13 cellular contexts compared by ENCODE assay signal in genomic region chr6:138372711-138373463, GRCh38. TPM values are rescaled to one million over a fixed set of nuclear protein-coding genes. Genes with fewer than 3 reads are reported as not detected.
A peak's percentile ranks its signal among the peaks of the same experiment; 100 is the strongest.
DNase-seq lines count a peak whose midpoint lies in the region; TF ChIP-seq lines count a peak whose summit lies in the region.
"Had no signal": no experiment of that assay in that cellular context is flagged by ENCODE, and none has a peak within 500 bp of the region (broad histone marks: within the 10 kb centered on the region; RNA-seq: fewer than 3 reads in every experiment).

No MANE protein-coding gene starts in this region.

- H3K4me3 ChIP-seq in NB4 (ENCODE audit: low read depth, low read length): no peak overlapping the region
- no peak overlapping the region for H3K4me3 ChIP-seq in brain microvascular endothelial cell (ENCODE audit: low read depth, low read length)
- no peak overlapping the region for H3K4me3 ChIP-seq in neural progenitor cell
- H3K4me3 ChIP-seq: upper lobe of left lung had no signal

- H3K9ac ChIP-seq in neural progenitor cell: no peak overlapping the region

- no peaks in the 10 kb centered on the region for H3K9me3 Mint-ChIP-seq in neural progenitor cell

- no peaks in the 10 kb centered on the region for H3K27me3 Mint-ChIP-seq in neural progenitor cell (ENCODE audit: insufficient read depth, low read depth)

- H3K27ac ChIP-seq in brain microvascular endothelial cell (peak overlapping the region; percentile 57), neural progenitor cell (no peak overlapping the region)
- H3K27ac ChIP-seq: upper lobe of left lung had no signal

- no peaks in the 10 kb centered on the region for H4K20me1 ChIP-seq in neural progenitor cell (ENCODE audit: low read depth)

- DNase-seq in DMS53 (lab: John Stamatoyannopoulos, UW) (peak; percentile 12), DMS53 treated with DMSO at 0.1 percent for 48 hours (lab: John Stamatoyannopoulos, UW; ENCODE audit: unreplicated experiment) (no peak), NB4 (ENCODE audit: low read depth) (peak; percentile 39), brain microvascular endothelial cell (peak; percentile 34), non-pigmented ciliary epithelial cell (ENCODE audit: low read depth) (peak; percentile 31), mesenteric fat pad (ENCODE audit: low spot score) (no peak), neural progenitor cell (ENCODE audit: low spot score) (no peak), HPDE6-E6E7 (ENCODE audit: extremely low spot score) (no peak)
- DNase-seq: 8988T, mesenchymal stem cell, NCI-H524, upper lobe of left lung had no signal

- H3K27me3 ChIP-seq in brain microvascular endothelial cell (replicated peaks): no peaks in the 10 kb centered on the region
- H3K27me3 ChIP-seq in neural progenitor cell: no peaks in the 10 kb centered on the region
- H3K27me3 ChIP-seq: upper lobe of left lung had no signal

- no peaks in the 10 kb centered on the region for H3K9me3 ChIP-seq in neural progenitor cell (ENCODE audit: low read depth)
- H3K9me3 ChIP-seq: upper lobe of left lung had no signal

- no peak overlapping the region for H2AFZ ChIP-seq in neural progenitor cell (replicated peaks)

- no peak for TF ChIP-seq POLR2A in NB4 (IDR thresholded peaks at IDR 0.05; ENCODE audit: extremely low read depth, insufficient read length)

- in situ Hi-C loops in brain microvascular endothelial cell (cut with HindIII; ENCODE audit: low pct_ligation_motif_present, low sequenced_read_pairs): no loop called here

- H3K79me2 ChIP-seq in neural progenitor cell (ENCODE audit: low read depth): no peaks in the 10 kb centered on the region

- no peaks in the 10 kb centered on the region for H3F3A ChIP-seq in neural progenitor cell (ENCODE audit: low read depth)

- peaks cover 6% of the 10 kb centered on the region for H3K4me1 Mint-ChIP-seq in neural progenitor cell

- H3K27ac Mint-ChIP-seq in neural progenitor cell: no peak overlapping the region

- H3K36me3 ChIP-seq in brain microvascular endothelial cell (replicated peaks) (no peaks in the 10 kb centered on the region), neural progenitor cell (no peaks in the 10 kb centered on the region)
- H3K36me3 ChIP-seq: upper lobe of left lung had no signal

- no peak overlapping the region for H3K4me2 ChIP-seq in neural progenitor cell

- TF ChIP-seq CTCF in NB4 (IDR thresholded peaks at IDR 0.05; ENCODE audit: low read depth, low read length) (no peak), brain microvascular endothelial cell (IDR thresholded peaks at IDR 0.05; ENCODE audit: low read depth, low read length, missing control alignments) (peak; percentile 5), neural progenitor cell (IDR thresholded peaks at IDR 0.05) (no peak)

- H3K36me3 Mint-ChIP-seq in neural progenitor cell: no peaks in the 10 kb centered on the region

- no peak overlapping the region for H3K4me3 Mint-ChIP-seq in neural progenitor cell

- H3K4me1 ChIP-seq in neural progenitor cell: no peaks in the 10 kb centered on the region
- H3K4me1 ChIP-seq: upper lobe of left lung had no signal

RNA-seq across cellular contexts. Expression of gene SMIM28, which starts 4.8 kb away (rescaled TPM):
- not detected for total RNA-seq in mesenteric fat pad
- total RNA-seq in neural progenitor cell (ENCODE audit: low replicate concordance): not detected in 2 replicates
- total RNA-seq: cardiac septum, upper lobe of left lung had no signal

RNA-seq across cellular contexts. Expression of gene HEBP2, which starts 31.1 kb away (rescaled TPM):
- total RNA-seq in mesenteric fat pad: 378 TPM
- total RNA-seq in neural progenitor cell (ENCODE audit: low replicate concordance): 11.9 and 15.1 TPM in 2 replicates

Comparison
In these comparisons a context has a peak if more than half of its experiments do, and no peak if none do; other contexts are left out.
1. DNase-seq: peak in DMS53 (single experiment), NB4 (single experiment), brain microvascular endothelial cell (single experiment) and non-pigmented ciliary epithelial cell (single experiment); none in DMS53 treated with DMSO at 0.1 percent for 48 hours (single experiment), mesenteric fat pad (single experiment), neural progenitor cell (single experiment) and HPDE6-E6E7 (single experiment).
2. RNA of gene HEBP2, which starts 31.1 kb away (total RNA-seq): 378 TPM in mesenteric fat pad (single experiment); 11.9 to 15.1 TPM in neural progenitor cell; every median in the first group is over 10 times any median in the second.